Comparison of ENCODE assay signal across 17 cellular contexts in genomic region chr7:66529889-66530615, GRCh38.
DNase-seq lines count a peak whose midpoint lies in the region; ATAC-seq and TF ChIP-seq lines count a peak whose summit lies in the region.
"Had no signal": no experiment of that assay in that cellular context is flagged by ENCODE, and none has a peak within 500 bp of the region (broad histone marks: within the 10 kb centered on the region; RNA-seq: fewer than 3 reads in every experiment).

No MANE protein-coding gene starts in this region.

- no peaks in the 10 kb centered on the region for H3K9me3 Mint-ChIP-seq in HFFc6
- H3K9me3 Mint-ChIP-seq in activated T-helper 17 cell treated with anti-CD3 and anti-CD28 coated beads, Interleukin-2, amount 50 U/mL, for 72 hours, result no peaks in the 10 kb centered on the region
- H3K9me3 Mint-ChIP-seq: activated naive CD8-positive, alpha-beta T cell treated with anti-CD3 and anti-CD28 coated beads, Interleukin-2, amount 10 ng/mL, durations not matched to agents 7 days and 5 days; activated T-helper 1 cell treated with anti-CD3 and anti-CD28 coated beads, Interleukin-12 subunit alpha, Interleukin-12 subunit beta, Interleukin-2, Interleukin-4 antibody, amounts not matched to agents 30 ng/mL and 10 ng/mL and 1 ng/mL, durations not matched to agents 14 hours and 24 hours and 36 hours had no signal

- TF ChIP-seq CTCF in HFFc6 (IDR thresholded peaks at IDR 0.05), result no peak

- H3K27me3 Mint-ChIP-seq in HFFc6 (ENCODE audit: insufficient read depth), result peaks cover 8% of the 10 kb centered on the region
- no peaks in the 10 kb centered on the region for H3K27me3 Mint-ChIP-seq in activated T-helper 17 cell treated with anti-CD3 and anti-CD28 coated beads, Interleukin-2, amount 50 U/mL, for 72 hours
- H3K27me3 Mint-ChIP-seq: B cell, progenitor cell of endocrine pancreas had no signal

- peak overlapping the region; percentile 33; the same call in 1 of the 2 replicates for H3K27ac Mint-ChIP-seq in HFFc6
- peak overlapping the region; percentile 41 for H3K27ac Mint-ChIP-seq in activated T-helper 17 cell treated with anti-CD3 and anti-CD28 coated beads, Interleukin-2, amount 50 U/mL, for 72 hours
- H3K27ac Mint-ChIP-seq: activated naive CD8-positive, alpha-beta T cell treated with anti-CD3 and anti-CD28 coated beads, Interleukin-2, amount 10 ng/mL, durations not matched to agents 7 days and 5 days; activated T-helper 1 cell treated with anti-CD3 and anti-CD28 coated beads, Interleukin-12 subunit alpha, Interleukin-12 subunit beta, Interleukin-2, Interleukin-4 antibody, amounts not matched to agents 30 ng/mL and 10 ng/mL and 1 ng/mL, durations not matched to agents 14 hours and 24 hours and 36 hours; B cell; progenitor cell of endocrine pancreas had no signal

- peaks cover 11% of the 10 kb centered on the region for H3K36me3 Mint-ChIP-seq in HFFc6 (ENCODE audit: low read depth)
- H3K36me3 Mint-ChIP-seq in activated T-helper 17 cell treated with anti-CD3 and anti-CD28 coated beads, Interleukin-2, amount 50 U/mL, for 72 hours (ENCODE audit: low read depth), result no peaks in the 10 kb centered on the region

- H3K4me1 Mint-ChIP-seq in HFFc6 (ENCODE audit: low read depth), result no peaks in the 10 kb centered on the region
- H3K4me1 Mint-ChIP-seq in activated T-helper 17 cell treated with anti-CD3 and anti-CD28 coated beads, Interleukin-2, amount 50 U/mL, for 72 hours, result no peaks in the 10 kb centered on the region
- H3K4me1 Mint-ChIP-seq: B cell had no signal

- H3K4me3 Mint-ChIP-seq in HFFc6, result no peak overlapping the region
- H3K4me3 Mint-ChIP-seq in activated T-helper 17 cell treated with anti-CD3 and anti-CD28 coated beads, Interleukin-2, amount 50 U/mL, for 72 hours, result no peak overlapping the region
- H3K4me3 Mint-ChIP-seq: activated naive CD8-positive, alpha-beta T cell treated with anti-CD3 and anti-CD28 coated beads, Interleukin-2, amount 10 ng/mL, durations not matched to agents 7 days and 5 days; activated T-helper 1 cell treated with anti-CD3 and anti-CD28 coated beads, Interleukin-12 subunit alpha, Interleukin-12 subunit beta, Interleukin-2, Interleukin-4 antibody, amounts not matched to agents 30 ng/mL and 10 ng/mL and 1 ng/mL, durations not matched to agents 14 hours and 24 hours and 36 hours; B cell had no signal

- no peak for ATAC-seq in activated T-helper 17 cell treated with anti-CD3 and anti-CD28 coated beads, Interleukin-2, amount 50 U/mL, for 72 hours (replicated peaks)
- ATAC-seq: foreskin keratinocyte had no signal

- DNase-seq in HFFc6 (no peak), fibroblast of peridontal ligament (ENCODE audit: extremely low read depth) (peak; percentile 33), occipital lobe (lab: John Stamatoyannopoulos, UW) (peak; percentile 40), NCI-H1048 (lab: John Stamatoyannopoulos, UW) (no peak), NCI-H524 treated with DMSO at 0.1 percent for 48 hours (lab: John Stamatoyannopoulos, UW) (no peak)
- no peak for DNase-seq in stimulated activated naive CD4-positive, alpha-beta T cell treated with Interleukin-2 at 50 U/mL for 16 hours (lab: John Stamatoyannopoulos, UW)
- DNase-seq: activated naive CD8-positive, alpha-beta T cell treated with anti-CD3 and anti-CD28 coated beads, Interleukin-2, amount 10 ng/mL, durations not matched to agents 7 days and 5 days; central memory CD4-positive, alpha-beta T cell; foreskin keratinocyte; NCI-H1417; NCI-H226; small intestine; thyroid gland had no signal

Comparison
In these comparisons a context has a peak if more than half of its experiments do, and no peak if none do; other contexts are left out.
1. DNase-seq: peak in fibroblast of peridontal ligament (single experiment) and occipital lobe (single experiment); none in HFFc6 (single experiment), stimulated activated naive CD4-positive, alpha-beta T cell treated with Interleukin-2 at 50 U/mL for 16 hours (single experiment), NCI-H1048 (single experiment) and NCI-H524 treated with DMSO at 0.1 percent for 48 hours (single experiment).